Comparison of ENCODE assay signal across 8 cellular contexts in the genomic region with DNA sequence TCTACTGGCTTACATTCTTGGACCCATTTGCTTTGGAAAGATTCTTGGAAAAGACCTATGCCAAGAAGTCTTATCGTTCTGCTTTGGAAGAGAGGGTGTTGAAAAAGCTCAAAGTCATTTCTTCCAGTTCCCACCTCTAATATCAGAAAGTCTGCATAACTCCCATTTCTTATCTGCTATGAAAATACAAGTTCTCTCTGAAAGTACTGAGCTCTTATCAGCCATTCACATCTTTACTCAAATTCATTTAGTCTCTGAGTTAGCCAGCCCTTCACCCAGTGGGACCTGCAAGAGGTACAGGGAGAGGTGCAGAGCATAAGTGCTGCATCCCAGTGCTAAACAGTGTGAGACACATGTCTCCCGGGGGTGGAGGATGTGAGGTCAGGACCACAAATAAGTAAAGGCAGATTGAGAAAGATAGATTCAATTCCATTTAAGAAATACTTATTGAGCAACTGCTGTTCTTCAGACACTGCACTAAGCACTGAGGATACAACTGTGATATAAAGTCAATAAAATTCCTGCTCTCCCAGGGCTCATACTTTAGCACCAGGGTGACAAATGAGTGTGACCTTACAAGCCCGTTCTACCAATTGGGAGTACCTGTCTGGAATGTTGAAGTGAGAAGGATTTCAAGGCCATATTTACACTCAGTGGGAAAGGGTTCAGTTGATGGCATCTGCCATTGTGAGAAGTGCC.
A peak's percentile ranks its signal among the peaks of the same experiment; 100 is the strongest.
DNase-seq lines count a peak whose midpoint lies in the region; ATAC-seq and TF ChIP-seq lines count a peak whose summit lies in the region.
"Had no signal": no experiment of that assay in that cellular context is flagged by ENCODE, and none has a peak within 500 bp of the region (broad histone marks: within the 10 kb centered on the region; RNA-seq: fewer than 3 reads in every experiment).

No MANE protein-coding gene starts in this region.

- H3K9me3 Mint-ChIP-seq in central memory CD8-positive, alpha-beta T cell, result no peaks in the 10 kb centered on the region

- peak; percentile 40 for ATAC-seq in central memory CD8-positive, alpha-beta T cell (replicated peaks; ENCODE audit: extremely low read depth, poor library complexity, severe bottlenecking)
- ATAC-seq in GM18505 (IDR thresholded peaks at IDR 0.05; ENCODE audit: unreplicated experiment), result no peak
- no peak for ATAC-seq in HG03045 (IDR thresholded peaks at IDR 0.05; ENCODE audit: unreplicated experiment)

- no peaks in the 10 kb centered on the region for H3K27me3 Mint-ChIP-seq in central memory CD8-positive, alpha-beta T cell

- peak; percentile 71 for DNase-seq in EH (ENCODE audit: low read depth)
- DNase-seq in OCI-M1 (lab: John Stamatoyannopoulos, UW), result peak; percentile 82
- DNase-seq in central memory CD8-positive, alpha-beta T cell (ENCODE audit: low spot score in 2 of 2), result no peak
- peak; percentile 7 for DNase-seq in renal cortical epithelial cell (ENCODE audit: low read depth)
- DNase-seq in amniotic stem cell (lab: John Stamatoyannopoulos, UW), result no peak
- DNase-seq: small intestine had no signal

- peak overlapping the region; percentile 78 for H3K27ac Mint-ChIP-seq in central memory CD8-positive, alpha-beta T cell (ENCODE audit: low read depth)

- peaks cover 55% of the 10 kb centered on the region for H3K36me3 Mint-ChIP-seq in central memory CD8-positive, alpha-beta T cell (ENCODE audit: insufficient read depth)

- peaks cover 32% of the 10 kb centered on the region for H3K4me1 Mint-ChIP-seq in central memory CD8-positive, alpha-beta T cell

- TF ChIP-seq POLR2A in GM18505 (IDR thresholded peaks at IDR 0.05; ENCODE audit: borderline replicate concordance, extremely low read depth, insufficient read depth, insufficient read length), result no peak

- H3K4me3 Mint-ChIP-seq in central memory CD8-positive, alpha-beta T cell, result no peak overlapping the region

Comparison
In these comparisons a context has a peak if more than half of its experiments do, and no peak if none do; other contexts are left out.
1. DNase-seq: peak in EH (single experiment), OCI-M1 (single experiment) and renal cortical epithelial cell (single experiment); none in central memory CD8-positive, alpha-beta T cell (0 of 2) and amniotic stem cell (single experiment).